Comparison of ENCODE assay signal across 13 cellular contexts in the genomic region with DNA sequence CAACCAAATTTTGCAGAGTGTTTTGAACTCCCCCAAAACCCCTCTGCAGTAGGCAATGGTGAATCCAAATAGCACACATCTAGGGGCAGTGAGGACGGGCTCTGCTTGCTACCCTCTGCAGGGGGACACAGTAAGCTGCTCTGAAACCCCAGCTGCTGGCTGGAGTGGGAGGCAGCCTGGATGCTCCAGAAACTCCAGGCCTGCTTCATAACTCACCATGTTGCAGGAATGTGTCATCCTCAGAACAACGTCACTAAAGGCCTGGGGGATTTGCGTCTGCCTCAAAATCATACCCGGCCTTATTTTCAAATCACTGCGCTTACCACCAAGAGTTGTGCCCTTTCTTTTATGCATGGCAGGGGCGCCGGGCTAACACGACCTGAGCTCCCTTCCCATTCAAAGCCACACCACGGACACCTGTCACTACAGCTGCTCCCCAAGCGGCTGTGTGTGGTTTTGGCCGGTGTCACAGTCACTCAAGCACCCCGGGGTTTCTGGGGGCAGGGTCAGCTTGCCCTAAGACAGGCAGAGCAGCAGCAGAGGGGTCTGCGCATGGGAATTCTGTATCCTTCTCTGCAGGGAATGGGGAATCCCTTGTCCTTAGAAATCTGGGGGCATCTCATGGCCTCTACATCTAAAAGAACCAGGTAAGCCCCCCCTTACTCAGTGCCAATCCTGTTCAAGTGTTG.
A peak's percentile ranks its signal among the peaks of the same experiment; 100 is the strongest.
DNase-seq lines count a peak whose midpoint lies in the region; ATAC-seq and TF ChIP-seq lines count a peak whose summit lies in the region.
"Had no signal": no experiment of that assay in that cellular context is flagged by ENCODE, and none has a peak within 500 bp of the region (broad histone marks: within the 10 kb centered on the region; RNA-seq: fewer than 3 reads in every experiment).

No MANE protein-coding gene starts in this region.

- H3K9me3 Mint-ChIP-seq in GM23338: no peaks in the 10 kb centered on the region

- H3K36me3 Mint-ChIP-seq in GM23338 (ENCODE audit: low read depth): no peaks in the 10 kb centered on the region

- H4K20me1 ChIP-seq in GM23338 (replicated peaks; ENCODE audit: insufficient read depth): no peaks in the 10 kb centered on the region

- peaks cover 34% of the 10 kb centered on the region for H3K4me1 Mint-ChIP-seq in GM23338

- DNase-seq in GM23338 (ENCODE audit: low spot score) (no peak), RPMI7951 (ENCODE audit: low read depth) (peak; percentile 62), islet precursor cell (peak; percentile 23), skeletal muscle cell (ENCODE audit: low read depth) (peak; percentile 60), NCI-H524 (lab: John Stamatoyannopoulos, UW) (no peak), NCI-H1105 (lab: John Stamatoyannopoulos, UW) (no peak)
- DNase-seq in stimulated activated naive CD4-positive, alpha-beta T cell treated with Interleukin-2 at 50 U/mL for 16 hours (lab: John Stamatoyannopoulos, UW): no peak
- DNase-seq: HCEC 1CT, NCI-H1694 treated with DMSO at 0.1 percent for 48 hours, NCI-H226, NCI-H524 treated with DMSO at 0.1 percent for 48 hours, PC-3 had no signal

- no peaks in the 10 kb centered on the region for H3F3A ChIP-seq in GM23338 (replicated peaks; ENCODE audit: low read depth)

- ATAC-seq in GM23338: no peak
- ATAC-seq: PC-3 had no signal

- no peaks in the 10 kb centered on the region for H3K79me2 ChIP-seq in GM23338 (replicated peaks; ENCODE audit: insufficient read depth)

- H3K4me1 ChIP-seq in GM23338 (ENCODE audit: insufficient read depth): peaks cover 6% of the 10 kb centered on the region

- H3K27me3 Mint-ChIP-seq in GM23338 (ENCODE audit: insufficient read depth, low read depth, poor library complexity): peaks cover 6% of the 10 kb centered on the region

- no peak overlapping the region for H3K4me3 Mint-ChIP-seq in GM23338

- 0 out of 2 replicates have a peak overlapping the region, but pooled peaks have one; percentile 43 for H2AFZ ChIP-seq in GM23338

- H3K4me3 ChIP-seq in GM23338 (no peak overlapping the region), skeletal muscle cell (ENCODE audit: low read depth, low read length) (no peak overlapping the region)

- H3K27me3 ChIP-seq in GM23338 (ENCODE audit: insufficient read depth): no peaks in the 10 kb centered on the region

- peak overlapping the region; percentile 56 for H3K27ac Mint-ChIP-seq in GM23338

- no peaks in the 10 kb centered on the region for H3K36me3 ChIP-seq in GM23338 (ENCODE audit: insufficient read depth)

- H3K9me2 ChIP-seq in GM23338 (ENCODE audit: insufficient read depth): peaks cover 6% of the 10 kb centered on the region; the same call in 1 of the 2 replicates

- TF ChIP-seq CTCF in GM23338 (conservative IDR thresholded peaks at IDR 0.05; ENCODE audit: low read depth in 2 of 2): no peak

- H3K4me2 ChIP-seq in GM23338: peak overlapping the region; percentile 51

- no peak overlapping the region for H3K27ac ChIP-seq in GM23338 (ENCODE audit: low read depth)
- H3K27ac ChIP-seq: C4-2B had no signal

TF ChIP-seq in GM23338, 12 proteins besides CTCF, POLR2A, EP300 and RAD21:
- TF ChIP-seq STAT1 (IDR thresholded peaks at IDR 0.05; ENCODE audit: unreplicated experiment) (no peak), EZH2 (IDR thresholded peaks at IDR 0.05; ENCODE audit: low read depth, unreplicated experiment) (no peak), JUNB (IDR thresholded peaks at IDR 0.05; ENCODE audit: unreplicated experiment) (no peak)
- TF ChIP-seq, protein P1, sequence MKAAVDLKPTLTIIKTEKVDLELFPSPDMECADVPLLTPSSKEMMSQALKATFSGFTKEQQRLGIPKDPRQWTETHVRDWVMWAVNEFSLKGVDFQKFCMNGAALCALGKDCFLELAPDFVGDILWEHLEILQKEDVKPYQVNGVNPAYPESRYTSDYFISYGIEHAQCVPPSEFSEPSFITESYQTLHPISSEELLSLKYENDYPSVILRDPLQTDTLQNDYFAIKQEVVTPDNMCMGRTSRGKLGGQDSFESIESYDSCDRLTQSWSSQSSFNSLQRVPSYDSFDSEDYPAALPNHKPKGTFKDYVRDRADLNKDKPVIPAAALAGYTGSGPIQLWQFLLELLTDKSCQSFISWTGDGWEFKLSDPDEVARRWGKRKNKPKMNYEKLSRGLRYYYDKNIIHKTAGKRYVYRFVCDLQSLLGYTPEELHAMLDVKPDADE (IDR thresholded peaks at IDR 0.05): no peak

Comparison
In these comparisons a context has a peak if more than half of its experiments do, and no peak if none do; other contexts are left out.
1. DNase-seq: peak in RPMI7951 (single experiment), islet precursor cell (single experiment) and skeletal muscle cell (single experiment); none in GM23338 (single experiment), NCI-H524 (0 of 2), stimulated activated naive CD4-positive, alpha-beta T cell treated with Interleukin-2 at 50 U/mL for 16 hours (single experiment) and NCI-H1105 (single experiment).